ENCODE assay signal across 1 cellular context in the genomic region with DNA sequence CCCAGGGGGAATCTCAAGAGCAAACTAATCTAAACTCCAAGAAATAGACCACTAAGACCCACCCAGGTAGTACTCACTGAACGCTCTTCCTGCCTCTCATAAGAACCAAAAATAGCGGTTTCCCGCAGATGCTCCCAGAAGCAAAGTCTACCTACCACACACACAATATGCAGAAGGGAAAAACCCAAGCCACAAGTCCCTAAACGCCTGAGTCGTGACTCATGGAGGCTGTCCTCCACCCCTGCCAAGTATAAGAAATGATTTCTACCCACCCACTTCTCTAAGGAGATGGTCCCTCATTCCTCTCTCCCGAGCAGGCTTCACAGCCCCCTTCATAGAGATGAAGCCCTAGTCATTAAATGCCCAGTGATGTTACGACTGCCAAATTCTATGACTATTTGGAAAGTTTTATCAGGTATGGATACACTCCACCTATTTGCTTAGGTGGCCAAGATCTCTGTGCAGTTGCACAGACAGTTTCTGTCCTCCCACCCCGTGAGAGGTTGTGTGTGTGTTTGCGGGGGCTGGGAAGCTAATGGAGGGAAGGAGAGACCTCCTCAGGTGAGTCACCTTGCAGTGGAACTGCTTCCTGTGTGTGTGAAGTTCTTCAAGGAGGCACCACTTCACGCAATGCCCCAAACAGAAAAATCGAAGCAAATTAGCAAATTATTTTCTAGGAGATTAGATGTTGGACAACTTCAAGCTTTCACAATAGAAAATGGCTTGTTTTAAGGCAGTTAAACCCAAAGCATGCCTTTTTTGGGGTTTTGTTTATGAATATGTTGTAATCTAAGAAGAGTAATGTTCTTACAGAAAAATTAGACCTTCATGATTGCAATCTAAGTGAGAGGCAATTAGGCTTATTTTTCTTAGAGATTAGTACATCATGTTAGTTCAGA.
TF ChIP-seq lines count a peak whose summit lies in the region.

No MANE protein-coding gene starts in this region.

TF ChIP-seq in GM23338, 12 proteins besides CTCF, POLR2A, EP300 and RAD21 (continued from another document):
- TF ChIP-seq CREB1 (CRISPR knock-in tag; IDR thresholded peaks at IDR 0.05; ENCODE audit: low read depth) = no peak
- TF ChIP-seq NANOG (IDR thresholded peaks at IDR 0.05; ENCODE audit: borderline replicate concordance) = no peak
- TF ChIP-seq EZH2phosphoT487 (IDR thresholded peaks at IDR 0.05; ENCODE audit: unreplicated experiment) = no peak
- no peak for TF ChIP-seq POLR2AphosphoS5 (IDR thresholded peaks at IDR 0.05; ENCODE audit: low read depth)
